Comparison of ENCODE assay signal across 10 cellular contexts in genomic region chr14:30849354-30849753, GRCh38. TPM values are rescaled to one million over a fixed set of nuclear protein-coding genes. Genes with fewer than 3 reads are reported as not detected.
A peak's percentile ranks its signal among the peaks of the same experiment; 100 is the strongest.
DNase-seq lines count a peak whose midpoint lies in the region; ATAC-seq, FAIRE-seq and TF ChIP-seq lines count a peak whose summit lies in the region.
"Had no signal": no experiment of that assay in that cellular context is flagged by ENCODE, and none has a peak within 500 bp of the region (broad histone marks: within the 10 kb centered on the region; RNA-seq: fewer than 3 reads in every experiment).

No MANE protein-coding gene starts in this region.

- ATAC-seq in GM19468 (IDR thresholded peaks at IDR 0.05; ENCODE audit: extremely low read depth, unreplicated experiment) (peak; percentile 94), HG03025 (IDR thresholded peaks at IDR 0.05; ENCODE audit: low FRiP score, unreplicated experiment) (peak; percentile 96)

- peak; percentile 92 for FAIRE-seq in GM12892 (lab: Jason Lieb, UNC)

- no peak for TF ChIP-seq POLR2A in GM12892 (IDR thresholded peaks at IDR 0.05; ENCODE audit: low read depth, low read length)

- DNase-seq in GM12892 (ENCODE audit: insufficient read length), result no peak
- peak; percentile 93 for DNase-seq in MV-4-11 (lab: John Stamatoyannopoulos, UW)
- DNase-seq in NCI-H345 (lab: John Stamatoyannopoulos, UW), result no peak
- no peak for DNase-seq in NCI-H1105 (lab: John Stamatoyannopoulos, UW)
- DNase-seq in NCI-H510A (lab: John Stamatoyannopoulos, UW), result no peak
- DNase-seq in DMS114 treated with DMSO at 0.1 percent for 48 hours (lab: John Stamatoyannopoulos, UW; ENCODE audit: unreplicated experiment), result no peak
- DNase-seq: hippocampal formation; stimulated activated CD4-positive, alpha-beta T cell treated with anti-CD3 and anti-CD28 coated beads, Interleukin-12 subunit alpha, Interleukin-12 subunit beta, amount 100 ng/mL, for 4 hours had no signal

RNA-seq across cellular contexts. Expression of gene COCH, which starts 25.0 kb away (rescaled TPM):
- 23.5 TPM for polyA plus RNA-seq in GM12892 (2012; ENCODE audit: missing spikeins)
